ENCODE assay signal across 9 cellular contexts in the genomic region with DNA sequence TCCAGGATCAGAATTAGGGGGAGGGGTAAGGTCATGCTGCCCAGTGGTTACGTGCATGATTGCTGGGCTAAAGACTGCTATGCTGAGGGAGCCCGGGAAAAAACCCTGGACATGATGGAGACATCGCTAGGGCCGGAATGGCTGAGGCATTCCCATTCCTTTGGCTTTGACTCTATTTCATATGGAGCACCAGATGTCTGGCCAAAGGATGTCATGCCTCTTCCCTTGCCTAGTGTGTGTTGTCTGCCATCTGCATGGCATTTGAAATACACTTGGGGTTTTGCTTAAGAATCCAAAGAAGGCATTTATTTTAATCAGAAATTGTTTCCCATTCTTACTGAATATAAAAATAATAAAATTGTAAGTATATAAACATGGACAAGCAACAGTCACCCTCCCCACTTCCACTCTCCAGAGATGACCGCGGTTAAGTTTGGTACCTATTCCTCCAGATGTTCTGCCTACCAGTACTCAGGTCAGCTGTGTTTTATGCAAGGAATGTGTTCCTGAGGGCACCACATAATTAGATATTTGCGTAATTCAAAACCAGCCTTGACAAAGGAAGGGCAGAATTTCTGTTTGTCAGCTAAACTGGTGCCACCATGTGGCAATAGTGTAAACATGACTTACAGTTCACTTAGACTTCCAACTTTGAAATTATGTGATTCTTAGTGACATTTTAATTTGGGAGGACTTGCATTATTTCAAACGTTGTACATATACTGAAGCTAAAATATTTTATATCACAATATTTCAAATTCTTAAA.
DNase-seq lines count a peak whose midpoint lies in the region; ATAC-seq and TF ChIP-seq lines count a peak whose summit lies in the region.
"Had no signal": no experiment of that assay in that cellular context is flagged by ENCODE, and none has a peak within 500 bp of the region (broad histone marks: within the 10 kb centered on the region; RNA-seq: fewer than 3 reads in every experiment).

No MANE protein-coding gene starts in this region.

- H4K20me1 ChIP-seq in GM23338 (replicated peaks; ENCODE audit: insufficient read depth) = no peaks in the 10 kb centered on the region

- no peak overlapping the region for H3K4me2 ChIP-seq in GM23338

- no peaks in the 10 kb centered on the region for H3K27me3 ChIP-seq in CD8-positive, alpha-beta T cell (ENCODE audit: insufficient read depth, low read length)
- no peaks in the 10 kb centered on the region for H3K27me3 ChIP-seq in GM23338 (ENCODE audit: insufficient read depth)
- no peaks in the 10 kb centered on the region for H3K27me3 ChIP-seq in NT2/D1 (ENCODE audit: insufficient read depth, insufficient read length)

- H3K27ac ChIP-seq in CD8-positive, alpha-beta T cell (ENCODE audit: low read depth, low read length) = no peak overlapping the region
- H3K27ac ChIP-seq in GM23338 (ENCODE audit: low read depth) = no peak overlapping the region

- H3K9ac ChIP-seq in NT2/D1 (ENCODE audit: insufficient read length, low read depth) = no peak overlapping the region

- peak; percentile 24 for TF ChIP-seq CTCF in CD8-positive, alpha-beta T cell (IDR thresholded peaks at IDR 0.05)
- TF ChIP-seq CTCF in GM23338 (conservative IDR thresholded peaks at IDR 0.05; ENCODE audit: low read depth in 2 of 2) = peak; percentile 33 to 53
- TF ChIP-seq CTCF in epithelial cell of esophagus (IDR thresholded peaks at IDR 0.05; ENCODE audit: insufficient read depth, low read depth, low read length, missing control alignments) = peak; percentile 42

- peaks cover 2% of the 10 kb centered on the region for H3K4me1 Mint-ChIP-seq in CD8-positive, alpha-beta T cell (ENCODE audit: low read depth)
- H3K4me1 Mint-ChIP-seq in GM23338 = no peaks in the 10 kb centered on the region

- CTCF ChIA-PET in CD8-positive, alpha-beta T cell (lab: Charles Lee) = interaction anchor here (1.2 kb wide), 1 partner anchor 271 kb away, joined by 3 read pairs; no protein-coding TSS in a partner anchor

- no peaks in the 10 kb centered on the region for H3K79me2 ChIP-seq in GM23338 (replicated peaks; ENCODE audit: insufficient read depth)

- no peaks in the 10 kb centered on the region for H3K9me3 ChIP-seq in CD8-positive, alpha-beta T cell (ENCODE audit: low read length)
- H3K9me3 ChIP-seq in NT2/D1 (ENCODE audit: insufficient read depth, low read length) = no peaks in the 10 kb centered on the region

- intact Hi-C loops in CD8-positive, alpha-beta T cell (cut with DNase I, micrococcal nuclease) = loop anchor here in 1 of 2 experiments (5.0 kb wide), 1 partner anchor 272 kb away; no protein-coding TSS in a partner anchor
- intact Hi-C loops in sciatic nerve (cut with DNase I) = no loop called here

- no peaks in the 10 kb centered on the region for H3K4me1 ChIP-seq in CD8-positive, alpha-beta T cell (ENCODE audit: insufficient read depth, low read length)
- H3K4me1 ChIP-seq in GM23338 (ENCODE audit: insufficient read depth) (no peaks in the 10 kb centered on the region), NT2/D1 (ENCODE audit: insufficient read depth, insufficient read length) (peaks cover 3% of the 10 kb centered on the region)

- no peaks in the 10 kb centered on the region for H3K9me2 ChIP-seq in GM23338 (ENCODE audit: insufficient read depth)

- POLR2A ChIA-PET in CD8-positive, alpha-beta T cell (lab: Charles Lee) = no interaction called here

- no peak for ATAC-seq in CD8-positive, alpha-beta T cell
- ATAC-seq in GM23338 (no peak), sciatic nerve (peak; percentile 55), HG02763 (IDR thresholded peaks at IDR 0.05; ENCODE audit: unreplicated experiment) (no peak)

- no peaks in the 10 kb centered on the region for H3K36me3 ChIP-seq in CD8-positive, alpha-beta T cell (ENCODE audit: insufficient read depth, low read length)
- H3K36me3 ChIP-seq in GM23338 (ENCODE audit: insufficient read depth) = no peaks in the 10 kb centered on the region
- no peaks in the 10 kb centered on the region for H3K36me3 ChIP-seq in NT2/D1 (ENCODE audit: insufficient read depth, insufficient read length, low read length)

- H2AFZ ChIP-seq in GM23338 = no peak overlapping the region

- DNase-seq in CD8-positive, alpha-beta T cell = no peak
- DNase-seq in GM23338 (ENCODE audit: low spot score) (peak; percentile 17), NT2/D1 (ENCODE audit: low read depth, low spot score) (peak; percentile 18), epithelial cell of esophagus (ENCODE audit: low read depth) (peak; percentile 71), sciatic nerve (ENCODE audit: low spot score) (no peak), amygdala (lab: John Stamatoyannopoulos, UW) (no peak)
- DNase-seq in central memory CD4-positive, alpha-beta T cell = no peak

- no peaks in the 10 kb centered on the region for H3K9me3 Mint-ChIP-seq in CD8-positive, alpha-beta T cell
- H3K9me3 Mint-ChIP-seq in GM23338 = no peaks in the 10 kb centered on the region
- H3K9me3 Mint-ChIP-seq: IgD-negative memory B cell had no signal

- H3K27me3 Mint-ChIP-seq in CD8-positive, alpha-beta T cell (ENCODE audit: low read depth) = no peaks in the 10 kb centered on the region
- peaks cover 2% of the 10 kb centered on the region for H3K27me3 Mint-ChIP-seq in GM23338 (ENCODE audit: insufficient read depth, low read depth, poor library complexity)
- H3K27me3 Mint-ChIP-seq: IgD-negative memory B cell had no signal

- H3F3A ChIP-seq in GM23338 (replicated peaks; ENCODE audit: low read depth) = no peaks in the 10 kb centered on the region

- no peaks in the 10 kb centered on the region for H3K36me3 Mint-ChIP-seq in CD8-positive, alpha-beta T cell
- no peaks in the 10 kb centered on the region for H3K36me3 Mint-ChIP-seq in GM23338 (ENCODE audit: low read depth)
- H3K36me3 Mint-ChIP-seq: IgD-negative memory B cell had no signal

- no peak overlapping the region for H3K4me3 Mint-ChIP-seq in CD8-positive, alpha-beta T cell
- no peak overlapping the region for H3K4me3 Mint-ChIP-seq in GM23338
- H3K4me3 Mint-ChIP-seq: IgD-negative memory B cell had no signal

- H3K4me3 ChIP-seq in CD8-positive, alpha-beta T cell (ENCODE audit: low read depth, low read length) = no peak overlapping the region
- H3K4me3 ChIP-seq in GM23338 = no peak overlapping the region
- no peak overlapping the region for H3K4me3 ChIP-seq in NT2/D1 (ENCODE audit: insufficient read length, low read depth)
- H3K4me3 ChIP-seq in epithelial cell of esophagus (ENCODE audit: low read length) = no peak overlapping the region

- no peak overlapping the region for H3K27ac Mint-ChIP-seq in CD8-positive, alpha-beta T cell
- no peak overlapping the region for H3K27ac Mint-ChIP-seq in GM23338
- H3K27ac Mint-ChIP-seq: IgD-negative memory B cell had no signal

TF ChIP-seq in GM23338, 12 proteins besides CTCF, POLR2A, EP300 and RAD21 (continues in another document):
- TF ChIP-seq ZNF331 (CRISPR knock-in tag; IDR thresholded peaks at IDR 0.05; ENCODE audit: low read depth) (no peak), CREB1 (CRISPR knock-in tag; IDR thresholded peaks at IDR 0.05; ENCODE audit: low read depth) (no peak), JUNB (IDR thresholded peaks at IDR 0.05; ENCODE audit: unreplicated experiment) (no peak), ZNF114 (CRISPR knock-in tag; IDR thresholded peaks at IDR 0.05) (no peak), POLR2AphosphoS5 (IDR thresholded peaks at IDR 0.05; ENCODE audit: low read depth) (no peak), EZH2phosphoT487 (IDR thresholded peaks at IDR 0.05; ENCODE audit: unreplicated experiment) (no peak)
- TF ChIP-seq, protein P1, sequence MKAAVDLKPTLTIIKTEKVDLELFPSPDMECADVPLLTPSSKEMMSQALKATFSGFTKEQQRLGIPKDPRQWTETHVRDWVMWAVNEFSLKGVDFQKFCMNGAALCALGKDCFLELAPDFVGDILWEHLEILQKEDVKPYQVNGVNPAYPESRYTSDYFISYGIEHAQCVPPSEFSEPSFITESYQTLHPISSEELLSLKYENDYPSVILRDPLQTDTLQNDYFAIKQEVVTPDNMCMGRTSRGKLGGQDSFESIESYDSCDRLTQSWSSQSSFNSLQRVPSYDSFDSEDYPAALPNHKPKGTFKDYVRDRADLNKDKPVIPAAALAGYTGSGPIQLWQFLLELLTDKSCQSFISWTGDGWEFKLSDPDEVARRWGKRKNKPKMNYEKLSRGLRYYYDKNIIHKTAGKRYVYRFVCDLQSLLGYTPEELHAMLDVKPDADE (IDR thresholded peaks at IDR 0.05) = no peak
- TF ChIP-seq, protein P2, sequence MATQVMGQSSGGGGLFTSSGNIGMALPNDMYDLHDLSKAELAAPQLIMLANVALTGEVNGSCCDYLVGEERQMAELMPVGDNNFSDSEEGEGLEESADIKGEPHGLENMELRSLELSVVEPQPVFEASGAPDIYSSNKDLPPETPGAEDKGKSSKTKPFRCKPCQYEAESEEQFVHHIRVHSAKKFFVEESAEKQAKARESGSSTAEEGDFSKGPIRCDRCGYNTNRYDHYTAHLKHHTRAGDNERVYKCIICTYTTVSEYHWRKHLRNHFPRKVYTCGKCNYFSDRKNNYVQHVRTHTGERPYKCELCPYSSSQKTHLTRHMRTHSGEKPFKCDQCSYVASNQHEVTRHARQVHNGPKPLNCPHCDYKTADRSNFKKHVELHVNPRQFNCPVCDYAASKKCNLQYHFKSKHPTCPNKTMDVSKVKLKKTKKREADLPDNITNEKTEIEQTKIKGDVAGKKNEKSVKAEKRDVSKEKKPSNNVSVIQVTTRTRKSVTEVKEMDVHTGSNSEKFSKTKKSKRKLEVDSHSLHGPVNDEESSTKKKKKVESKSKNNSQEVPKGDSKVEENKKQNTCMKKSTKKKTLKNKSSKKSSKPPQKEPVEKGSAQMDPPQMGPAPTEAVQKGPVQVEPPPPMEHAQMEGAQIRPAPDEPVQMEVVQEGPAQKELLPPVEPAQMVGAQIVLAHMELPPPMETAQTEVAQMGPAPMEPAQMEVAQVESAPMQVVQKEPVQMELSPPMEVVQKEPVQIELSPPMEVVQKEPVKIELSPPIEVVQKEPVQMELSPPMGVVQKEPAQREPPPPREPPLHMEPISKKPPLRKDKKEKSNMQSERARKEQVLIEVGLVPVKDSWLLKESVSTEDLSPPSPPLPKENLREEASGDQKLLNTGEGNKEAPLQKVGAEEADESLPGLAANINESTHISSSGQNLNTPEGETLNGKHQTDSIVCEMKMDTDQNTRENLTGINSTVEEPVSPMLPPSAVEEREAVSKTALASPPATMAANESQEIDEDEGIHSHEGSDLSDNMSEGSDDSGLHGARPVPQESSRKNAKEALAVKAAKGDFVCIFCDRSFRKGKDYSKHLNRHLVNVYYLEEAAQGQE (IDR thresholded peaks at IDR 0.05; ENCODE audit: unreplicated experiment) = no peak

Comparison
In these comparisons a context has a peak if more than half of its experiments do, and no peak if none do; other contexts are left out.
1. DNase-seq: peak in GM23338 (single experiment), NT2/D1 (single experiment) and epithelial cell of esophagus (single experiment); none in CD8-positive, alpha-beta T cell (0 of 7), sciatic nerve (single experiment), amygdala (0 of 56) and central memory CD4-positive, alpha-beta T cell (single experiment).
2. Peak in every context shown above with its lines, with median percentiles within 50 percentile points of each other: CTCF ChIP-seq.